ENCODE assay signal across 8 cellular contexts in genomic region chr12:18139989-18140596, GRCh38. TPM values are rescaled to one million over a fixed set of nuclear protein-coding genes. Genes with fewer than 3 reads are reported as not detected.
DNase-seq lines count a peak whose midpoint lies in the region; ATAC-seq, FAIRE-seq and TF ChIP-seq lines count a peak whose summit lies in the region.

No MANE protein-coding gene starts in this region.

- no peaks in the 10 kb centered on the region for H4K20me1 ChIP-seq in HepG2 (ENCODE audit: insufficient read depth, low read length)

- H3K4me2 ChIP-seq in HepG2 (ENCODE audit: low read depth, low read length), result no peak overlapping the region

- H3K9ac ChIP-seq in HepG2 (ENCODE audit: insufficient read depth, low read depth, low read length), result no peak overlapping the region

- DNase-seq in SKM-1 (lab: John Stamatoyannopoulos, UW; ENCODE audit: unreplicated experiment) (peak; percentile 3), SKM-1 treated with dmso at 0.1 percent for 144 hours (lab: John Stamatoyannopoulos, UW; ENCODE audit: unreplicated experiment) (no peak), LoVo (ENCODE audit: low spot score) (peak; percentile 57), amniotic stem cell (lab: John Stamatoyannopoulos, UW) (peak; percentile 7), HepG2 (ENCODE audit: low spot score) (peak; percentile 4)
- DNase-seq in activated CD8-positive, alpha-beta memory T cell treated with anti-CD3 and anti-CD28 coated beads, Interleukin-2, amount 10 ng/mL, durations not matched to agents 7 days and 5 days, result no peak
- no peak for DNase-seq in stimulated activated CD8-positive, alpha-beta memory T cell treated with anti-CD3 and anti-CD28 coated beads, Interleukin-4, amount 100 ng/mL, for 48 hours

- no peaks in the 10 kb centered on the region for H3K27me3 ChIP-seq in HepG2 (ENCODE audit: control insufficient read depth in 1 of 2, insufficient read depth in 2 of 2, low read length in 2 of 2)

- H3K79me2 ChIP-seq in HepG2 (ENCODE audit: insufficient read depth, low read length), result no peaks in the 10 kb centered on the region

- H3K36me3 Mint-ChIP-seq in activated CD8-positive, alpha-beta memory T cell treated with anti-CD3 and anti-CD28 coated beads, Interleukin-2, amount 10 ng/mL, durations not matched to agents 7 days and 5 days, result no peaks in the 10 kb centered on the region

- CTCF ChIA-PET in HepG2 (lab: Yijun Ruan, JAX; ENCODE audit: low intra/inter-chr PET ratio, low total read pairs), result interaction anchor here (1.3 kb wide), 2 partner anchors 84 to 180 kb away, joined by 6 to 9 read pairs; no protein-coding TSS in a partner anchor
- CTCF ChIA-PET in activated CD8-positive, alpha-beta memory T cell treated with anti-CD3 and anti-CD28 coated beads, Interleukin-2, amount 10 ng/mL, durations not matched to agents 7 days and 5 days (lab: Charles Lee), result interaction anchor here (1.3 kb wide), 1 partner anchor 19 kb away, joined by 3 read pairs; no protein-coding TSS in a partner anchor

- no peak for TF ChIP-seq RAD21 in HepG2 (CRISPR knock-in tag; IDR thresholded peaks at IDR 0.05)

- ATAC-seq in HepG2 (no peak), HG02571 (IDR thresholded peaks at IDR 0.05; ENCODE audit: unreplicated experiment) (no peak)
- ATAC-seq in activated CD8-positive, alpha-beta memory T cell treated with anti-CD3 and anti-CD28 coated beads, Interleukin-2, amount 10 ng/mL, durations not matched to agents 7 days and 5 days, result no peak

- H3K9me3 Mint-ChIP-seq in activated CD8-positive, alpha-beta memory T cell treated with anti-CD3 and anti-CD28 coated beads, Interleukin-2, amount 10 ng/mL, durations not matched to agents 7 days and 5 days (ENCODE audit: low read depth), result no peaks in the 10 kb centered on the region

- no peaks in the 10 kb centered on the region for H3K9me3 ChIP-seq in HepG2 (ENCODE audit: low read length)

- TF ChIP-seq POLR2A in HepG2 (IDR thresholded peaks at IDR 0.05; ENCODE audit: insufficient read depth in 1 of 2, low read depth in 2 of 2, low read length in 2 of 2), result no peak

- no TSS peak for BruUV-seq in HepG2 (replicated peaks; lab: Mats Ljungman, UMichigan)

- peak; percentile 29; the same call in 1 of the 2 replicates for TF ChIP-seq CTCF in HepG2 (CRISPR knock-in tag; IDR thresholded peaks at IDR 0.05)

- no peaks in the 10 kb centered on the region for H3K36me3 ChIP-seq in HepG2 (replicated peaks in 1 of 2; ENCODE audit: control insufficient read depth in 1 of 2, insufficient read depth in 2 of 2, low read length in 2 of 2)

- POLR2A ChIA-PET in HepG2 (lab: Yijun Ruan, JAX), result no interaction called here

- H3K27me3 Mint-ChIP-seq in activated CD8-positive, alpha-beta memory T cell treated with anti-CD3 and anti-CD28 coated beads, Interleukin-2, amount 10 ng/mL, durations not matched to agents 7 days and 5 days, result peaks cover 2% of the 10 kb centered on the region

- no peak overlapping the region for H2AFZ ChIP-seq in HepG2 (ENCODE audit: low read length)

- TF ChIP-seq EP300 in HepG2 (IDR thresholded peaks at IDR 0.05; ENCODE audit: low read depth in 2 of 2, low read length in 2 of 2) (no peak), HepG2 (CRISPR knock-in tag; IDR thresholded peaks at IDR 0.05; ENCODE audit: borderline replicate concordance) (no peak)

- no peak overlapping the region for H3K27ac ChIP-seq in HepG2 (ENCODE audit: extremely low read length, insufficient read depth, low read length)

- no peak overlapping the region for H3K4me3 Mint-ChIP-seq in activated CD8-positive, alpha-beta memory T cell treated with anti-CD3 and anti-CD28 coated beads, Interleukin-2, amount 10 ng/mL, durations not matched to agents 7 days and 5 days

- no peaks in the 10 kb centered on the region for H3K4me1 Mint-ChIP-seq in activated CD8-positive, alpha-beta memory T cell treated with anti-CD3 and anti-CD28 coated beads, Interleukin-2, amount 10 ng/mL, durations not matched to agents 7 days and 5 days

- in situ Hi-C loops in HepG2 (cut with HindIII; ENCODE audit: extremely low pct_ligation_motif_present, low pct_unique_long_range_greater_than_20kb), result loop anchor here (10.0 kb wide), 1 partner anchor 185 kb away; no protein-coding TSS in a partner anchor

- no peak overlapping the region for H3K27ac Mint-ChIP-seq in activated CD8-positive, alpha-beta memory T cell treated with anti-CD3 and anti-CD28 coated beads, Interleukin-2, amount 10 ng/mL, durations not matched to agents 7 days and 5 days

- H3K4me1 ChIP-seq in HepG2 (ENCODE audit: insufficient read depth, low read length), result no peaks in the 10 kb centered on the region

- intact Hi-C loops in HepG2 (cut with micrococcal nuclease; ENCODE audit: unreplicated experiment), result loop anchor here (1.0 to 2.0 kb wide), 2 partner anchors 85 to 180 kb away; no protein-coding TSS in a partner anchor

- H3K4me3 ChIP-seq in HepG2 (replicated peaks in 1 of 3; ENCODE audit: insufficient read depth in 1 of 3, low read depth in 2 of 3, low read length in 3 of 3), result no peak overlapping the region

- FAIRE-seq in HepG2 (lab: Jason Lieb, UNC), result no peak

- WGBS in HepG2 (ENCODE audit: low lambda C conversion rate), result 2% methylated on average over 1 of the region's 1 CpG

TF ChIP-seq in HepG2, 621 proteins besides CTCF, POLR2A, EP300 and RAD21:
- TF ChIP-seq SETDB1 (CRISPR knock-in tag; IDR thresholded peaks at IDR 0.05; ENCODE audit: borderline replicate concordance), result no peak
- peak; percentile 34 for TF ChIP-seq SMC3 (IDR thresholded peaks at IDR 0.05; ENCODE audit: low read length)
- no peak for TF ChIP-seq NAIF1 (CRISPR knock-in tag; IDR thresholded peaks at IDR 0.05; ENCODE audit: borderline replicate concordance)
- TF ChIP-seq STAG1 (CRISPR knock-in tag; IDR thresholded peaks at IDR 0.05), result peak; percentile 60
- no peak for TF ChIP-seq AFF4 (CRISPR knock-in tag; IDR thresholded peaks at IDR 0.05)
- no peak for TF ChIP-seq RBM39 (IDR thresholded peaks at IDR 0.05; ENCODE audit: low read depth, low read length, poor library complexity, severe bottlenecking)

RNA-seq across cellular contexts. Expression of gene RERGL, which starts 50.1 kb away (rescaled TPM):
- total RNA-seq in HepG2 (2016; rRNA removed; fragmentation: Illumina TruSeq; extraction: Trizol), result not detected in 2 replicates
- total RNA-seq in HepG2 (2016; cell fraction: cytosol; rRNA removed; fragmentation: Illumina TruSeq; extraction: Trizol; ENCODE audit: low read depth), result not detected in 2 replicates
- not detected in 2 replicates for total RNA-seq in HepG2 (2016; cell fraction: insoluble cytoplasmic fraction; rRNA removed; fragmentation: Illumina TruSeq; extraction: Trizol)
- not detected in 2 replicates for total RNA-seq in HepG2 (2016; cell fraction: membrane; rRNA removed; fragmentation: Illumina TruSeq; extraction: Trizol)
- not detected in 2 replicates for total RNA-seq in HepG2 (2016; cell fraction: nucleus; rRNA removed; fragmentation: Illumina TruSeq; extraction: Trizol)
- not detected in 2 replicates for polyA plus RNA-seq in HepG2 (2011; rRNA removed)
- polyA plus RNA-seq in HepG2 (2011; cell fraction: cytosol; rRNA removed), result not detected in 2 replicates
- not detected in 2 replicates for polyA plus RNA-seq in HepG2 (2011; cell fraction: nucleus; rRNA removed)
- not detected in 2 replicates for polyA plus RNA-seq in HepG2 (2012)
- polyA plus RNA-seq in HepG2 (2016; cell fraction: cytosol; fragmentation: Illumina TruSeq; extraction: Trizol; ENCODE audit: low read depth), result not detected in 2 replicates
- not detected in 2 replicates for polyA plus RNA-seq in HepG2 (2016; cell fraction: insoluble cytoplasmic fraction; fragmentation: Illumina TruSeq; extraction: Trizol; ENCODE audit: low read depth)
- not detected in 2 replicates for polyA plus RNA-seq in HepG2 (2016; cell fraction: membrane; fragmentation: Illumina TruSeq; extraction: Trizol; ENCODE audit: low read depth)
- polyA plus RNA-seq in HepG2 (2016; cell fraction: nucleus; fragmentation: Illumina TruSeq; extraction: Trizol; ENCODE audit: insufficient read depth, low read depth), result not detected in 2 replicates
- polyA minus RNA-seq in HepG2 (2011; rRNA and poly(A)+ RNA removed; ENCODE audit: low replicate concordance), result not detected in 2 replicates
- polyA minus RNA-seq in HepG2 (2011; cell fraction: cytosol; rRNA and poly(A)+ RNA removed), result not detected in 2 replicates
- not detected in 2 replicates for polyA minus RNA-seq in HepG2 (2011; cell fraction: nucleus; rRNA and poly(A)+ RNA removed)
- total RNA-seq in activated CD8-positive, alpha-beta memory T cell treated with anti-CD3 and anti-CD28 coated beads, Interleukin-2, amount 10 ng/mL, durations not matched to agents 7 days and 5 days, result not detected

Comparison
In these comparisons a context has a peak if more than half of its experiments do, and no peak if none do; other contexts are left out.
1. DNase-seq: peak in SKM-1 (single experiment), LoVo (single experiment), amniotic stem cell (single experiment) and HepG2 (single experiment); none in SKM-1 treated with dmso at 0.1 percent for 144 hours (single experiment), activated CD8-positive, alpha-beta memory T cell treated with anti-CD3 and anti-CD28 coated beads, Interleukin-2, amount 10 ng/mL, durations not matched to agents 7 days and 5 days (single experiment) and stimulated activated CD8-positive, alpha-beta memory T cell treated with anti-CD3 and anti-CD28 coated beads, Interleukin-4, amount 100 ng/mL, for 48 hours (single experiment).